Comparison of ENCODE assay signal across 20 cellular contexts in genomic region chr10:100831742-100832141, GRCh38.
A peak's percentile ranks its signal among the peaks of the same experiment; 100 is the strongest.
DNase-seq lines count a peak whose midpoint lies in the region; TF ChIP-seq lines count a peak whose summit lies in the region.
"Had no signal": no experiment of that assay in that cellular context is flagged by ENCODE, and none has a peak within 500 bp of the region (broad histone marks: within the 10 kb centered on the region; RNA-seq: fewer than 3 reads in every experiment).

No MANE protein-coding gene starts in this region.

- no peak overlapping the region for H4K8ac ChIP-seq in mesenchymal stem cell (ENCODE audit: low read length)

- H3K14ac ChIP-seq in mesenchymal stem cell (ENCODE audit: low read length in 2 of 2): no peak overlapping the region

- dilution Hi-C loops in mammary epithelial cell (cut with HindIII; ENCODE audit: low sequenced_read_pairs): no loop called here

- H2BK12ac ChIP-seq in mesenchymal stem cell (ENCODE audit: low read length in 2 of 2): no peak overlapping the region

- no peak overlapping the region for H2BK5ac ChIP-seq in mesenchymal stem cell (ENCODE audit: low read depth, low read length, poor library complexity, severe bottlenecking)

- no peak overlapping the region for H4K91ac ChIP-seq in mesenchymal stem cell (ENCODE audit: low read length)

- H3K9me3 ChIP-seq in mammary epithelial cell (replicated peaks; ENCODE audit: insufficient read depth, low read length) (no peaks in the 10 kb centered on the region), mesenchymal stem cell (ENCODE audit: control insufficient read depth, low read length) (no peaks in the 10 kb centered on the region), WERI-Rb-1 (ENCODE audit: severe bottlenecking) (no peaks in the 10 kb centered on the region)
- H3K9me3 ChIP-seq: A549, BE2C, Caco-2, HAP-1 had no signal

- DNase-seq in T47D (ENCODE audit: low read depth in 1 of 2, low spot score in 1 of 2) (peak; percentile 51 to 75), mammary epithelial cell (no peak), COLO829 (ENCODE audit: low spot score) (peak; percentile 5), islet precursor cell (peak; percentile 42), SKM-1 (lab: John Stamatoyannopoulos, UW; ENCODE audit: unreplicated experiment) (no peak), mesenchymal stem cell (no peak), WERI-Rb-1 (no peak)
- DNase-seq: 8988T; ACHN; AML-193; BE2C; Caco-2; CD4-positive, alpha-beta memory T cell; DMS153; DND-41; GOT3; HFFc6 had no signal

- no peaks in the 10 kb centered on the region for H3K36me3 ChIP-seq in mammary epithelial cell (ENCODE audit: insufficient read depth, low read length)
- no peaks in the 10 kb centered on the region for H3K36me3 ChIP-seq in mesenchymal stem cell (ENCODE audit: control insufficient read depth in 1 of 2, insufficient read depth in 2 of 2, low read depth in 1 of 2, low read length in 2 of 2)
- no peaks in the 10 kb centered on the region for H3K36me3 ChIP-seq in WERI-Rb-1
- H3K36me3 ChIP-seq: BE2C; BLaER1 treated with 17β-estradiol and CSF1 and Interleukin-3, amounts not matched to agents 10 nM and 100 nM; HAP-1 had no signal

- 62% methylated on average over 1 of the region's 1 CpG for WGBS in mammary epithelial cell (ENCODE audit: low coverage, missing lambda C conversion rate)
- WGBS in mesenchymal stem cell: 97% methylated on average over 1 of the region's 1 CpG

- H3K27ac ChIP-seq in mammary epithelial cell (ENCODE audit: insufficient read depth, low read depth, low read length) (no peak overlapping the region), mesenchymal stem cell (ENCODE audit: low read length, poor library complexity, severe bottlenecking) (no peak overlapping the region), WERI-Rb-1 (no peak overlapping the region)
- H3K27ac ChIP-seq: A549; BLaER1 treated with 17β-estradiol and CSF1 and Interleukin-3, amounts not matched to agents 10 nM and 100 nM had no signal

- H3K4me3 ChIP-seq in mammary epithelial cell (replicated peaks in 1 of 3; ENCODE audit: insufficient read depth in 1 of 3, low read depth in 2 of 3, low read length in 3 of 3) (no peak overlapping the region), mesenchymal stem cell (ENCODE audit: insufficient read depth in 1 of 2, low read depth in 1 of 2, low read length in 2 of 2) (no peak overlapping the region), WERI-Rb-1 (ENCODE audit: low read depth, low read length) (no peak overlapping the region)
- H3K4me3 ChIP-seq: A549; BLaER1 treated with 17β-estradiol and CSF1 and Interleukin-3, amounts not matched to agents 10 nM and 100 nM; HAP-1 had no signal

- H3K4me2 ChIP-seq in mammary epithelial cell (ENCODE audit: insufficient read depth, low read depth, low read length) (no peak overlapping the region), mesenchymal stem cell (ENCODE audit: low read length, poor library complexity, severe bottlenecking) (no peak overlapping the region)
- H3K4me2 ChIP-seq: A549; BLaER1 treated with 17β-estradiol and CSF1 and Interleukin-3, amounts not matched to agents 10 nM and 100 nM had no signal

- no TSS peak for BruUV-seq in mammary epithelial cell (replicated peaks; lab: Mats Ljungman, UMichigan)

- no peak overlapping the region for H2AK5ac ChIP-seq in mesenchymal stem cell (ENCODE audit: low read length, severe bottlenecking)

- H3K27me3 ChIP-seq in mammary epithelial cell (ENCODE audit: insufficient read depth, low read length) (peaks cover 47% of the 10 kb centered on the region), mesenchymal stem cell (ENCODE audit: control insufficient read depth in 1 of 2, insufficient read depth in 1 of 2, low read length in 2 of 2) (peaks cover 88 to 92% of the 10 kb centered on the region in 2 experiments), WERI-Rb-1 (ENCODE audit: insufficient read depth, low read depth, severe bottlenecking) (peaks cover 95% of the 10 kb centered on the region)

- no peaks in the 10 kb centered on the region for H4K20me1 ChIP-seq in mammary epithelial cell (ENCODE audit: insufficient read depth, low read length)

- no peaks in the 10 kb centered on the region for H3K79me2 ChIP-seq in mammary epithelial cell (ENCODE audit: insufficient read depth, low read length)

- no peak overlapping the region for H2BK120ac ChIP-seq in mesenchymal stem cell (ENCODE audit: low read depth, low read length)

- H3K4ac ChIP-seq in mesenchymal stem cell (ENCODE audit: low read depth in 1 of 2, low read length in 2 of 2): no peak overlapping the region

- H3K9ac ChIP-seq in mammary epithelial cell (ENCODE audit: insufficient read depth, low read length): no peak overlapping the region
- H3K9ac ChIP-seq in mesenchymal stem cell (ENCODE audit: low read length): no peak overlapping the region
- H3K9ac ChIP-seq: BLaER1 treated with 17β-estradiol and CSF1 and Interleukin-3, amounts not matched to agents 10 nM and 100 nM had no signal

- intact Hi-C loops in mammary epithelial cell (cut with micrococcal nuclease): no loop called here

- H3K4me1 ChIP-seq in mammary epithelial cell (ENCODE audit: insufficient read depth, low read length): peaks cover 20% of the 10 kb centered on the region
- H3K4me1 ChIP-seq in mesenchymal stem cell (ENCODE audit: control insufficient read depth, insufficient read depth, low read depth, low read length): peaks cover 22% of the 10 kb centered on the region
- H3K4me1 ChIP-seq: BE2C had no signal

- CTCF ChIA-PET in mammary epithelial cell (lab: Charles Lee; ENCODE audit: low non-redundant PET): no interaction called here

- no peaks in the 10 kb centered on the region for H3K79me1 ChIP-seq in mesenchymal stem cell (replicated peaks; ENCODE audit: low read length, poor library complexity, severe bottlenecking)

- H2BK15ac ChIP-seq in mesenchymal stem cell (ENCODE audit: low read depth, poor library complexity, severe bottlenecking): no peak overlapping the region

- H2AFZ ChIP-seq in mammary epithelial cell (ENCODE audit: low read depth, low read length) (no peak overlapping the region), mesenchymal stem cell (ENCODE audit: low read depth, low read length) (no peak overlapping the region)

- H3K18ac ChIP-seq in mesenchymal stem cell (ENCODE audit: low read depth in 1 of 2, low read length in 2 of 2): no peak overlapping the region

- in situ Hi-C loops in T47D (cut with HindIII; ENCODE audit: low pct_unique_long_range_greater_than_20kb, low sequenced_read_pairs): no loop called here
- in situ Hi-C loops in mammary epithelial cell (cut with MboI; ENCODE audit: low sequenced_read_pairs in 2 of 2): no loop called here

- TF ChIP-seq CTCF in mammary epithelial cell (conservative IDR thresholded peaks at IDR 0.05 in 1 of 2, IDR thresholded peaks at IDR 0.05 in 1 of 2; ENCODE audit: extremely low read depth in 1 of 2, insufficient read depth in 1 of 2, low read depth in 1 of 2, low read length in 2 of 2) (no peak), WERI-Rb-1 (IDR thresholded peaks at IDR 0.05; ENCODE audit: low read depth, low read length) (no peak)

- H3K23ac ChIP-seq in mesenchymal stem cell (ENCODE audit: low read length in 2 of 2): no peak overlapping the region

Comparison
In these comparisons a context has a peak if more than half of its experiments do, and no peak if none do; other contexts are left out.
1. DNase-seq: peak in T47D (2 of 2), COLO829 (single experiment) and islet precursor cell (single experiment); none in mammary epithelial cell (single experiment), SKM-1 (single experiment), mesenchymal stem cell (single experiment) and WERI-Rb-1 (single experiment).